8 cellular contexts compared by ENCODE assay signal in genomic region chr2:217902281-217903141, GRCh38.
DNase-seq lines count a peak whose midpoint lies in the region; ATAC-seq, FAIRE-seq and TF ChIP-seq lines count a peak whose summit lies in the region.

No MANE protein-coding gene starts in this region.

- H3K27ac Mint-ChIP-seq in progenitor cell of endocrine pancreas, result no peak overlapping the region

- peak overlapping the region; percentile 83 to 99 (median 95) for H3K27ac ChIP-seq in heart right ventricle

- intact Hi-C loops in heart right ventricle (cut with DNase I), result loop anchor here in 8 of 10 donors (2.0 to 5.0 kb wide), 6 partner anchors 14 to 85 kb away; no protein-coding TSS in a partner anchor

- H3K27me3 ChIP-seq in heart right ventricle, result no peaks in the 10 kb centered on the region

- H3K9me3 ChIP-seq in heart right ventricle, result no peaks in the 10 kb centered on the region

- H3K36me3 ChIP-seq in heart right ventricle, result peaks cover 0 to 74% (median 21%) of the 10 kb centered on the region in 9 donors

- 3 to 4% methylated on average over 20 of the region's 20 CpGs for WGBS in heart right ventricle, 2 donors

- no peak for TF ChIP-seq POLR2A in GM12891 (IDR thresholded peaks at IDR 0.05; ENCODE audit: low read depth, low read length)

- H3K4me3 Mint-ChIP-seq in progenitor cell of endocrine pancreas (ENCODE audit: low read depth), result no peak overlapping the region

- H3K4me3 ChIP-seq in WI38 (ENCODE audit: low read depth, low read length) (0 out of 2 replicates have a peak overlapping the region, but pooled peaks have one; percentile 13), heart right ventricle (peak overlapping the region in 7 of 10 donors; percentile 1 to 20 (median 16))

- H3K4me1 ChIP-seq in heart right ventricle, result peaks cover 88 to 100% (median 100%) of the 10 kb centered on the region in 9 donors

- peak; percentile 90 for FAIRE-seq in GM12891 (lab: Jason Lieb, UNC)

- no peaks in the 10 kb centered on the region for H3K9me3 Mint-ChIP-seq in progenitor cell of endocrine pancreas (ENCODE audit: low read depth)

- peaks cover 9% of the 10 kb centered on the region for H3K4me1 Mint-ChIP-seq in progenitor cell of endocrine pancreas (ENCODE audit: low read depth)

- ATAC-seq in heart right ventricle (peak; percentile 47 to 71 (median 61)), HG02885 (IDR thresholded peaks at IDR 0.05; ENCODE audit: poor library complexity, unreplicated experiment) (no peak), HG03045 (IDR thresholded peaks at IDR 0.05; ENCODE audit: unreplicated experiment) (no peak)

- no peak for DNase-seq in GM12891 (ENCODE audit: insufficient read length, low spot score)
- peak; percentile 86 to 90 for DNase-seq in heart right ventricle
- peak; percentile 79 for DNase-seq in renal cortical epithelial cell (ENCODE audit: low read depth)
- no peak for DNase-seq in GM20000 (ENCODE audit: low spot score)
- no peak for DNase-seq in progenitor cell of endocrine pancreas (ENCODE audit: low spot score, unreplicated experiment)

- peaks cover 4% of the 10 kb centered on the region for H3K27me3 Mint-ChIP-seq in progenitor cell of endocrine pancreas

- H3K36me3 Mint-ChIP-seq in progenitor cell of endocrine pancreas (ENCODE audit: insufficient read depth), result no peaks in the 10 kb centered on the region

- TF ChIP-seq CTCF in WI38 (IDR thresholded peaks at IDR 0.05; ENCODE audit: low read depth, low read length), result no peak
- TF ChIP-seq CTCF in heart right ventricle (IDR thresholded peaks at IDR 0.05), result peak in 1 of 9 donors; percentile 2
- no peak for TF ChIP-seq CTCF in GM20000 (IDR thresholded peaks at IDR 0.05; ENCODE audit: extremely low read depth, missing control alignments)
- TF ChIP-seq CTCF in progenitor cell of endocrine pancreas (IDR thresholded peaks at IDR 0.05; ENCODE audit: unreplicated experiment), result no peak

TF ChIP-seq in GM12891, 5 proteins besides CTCF, POLR2A, EP300 and RAD21:
- peak; percentile 70 for TF ChIP-seq SPI1 (IDR thresholded peaks at IDR 0.05; ENCODE audit: low read depth, low read length)
- TF ChIP-seq POLR2AphosphoS5 (IDR thresholded peaks at IDR 0.05; ENCODE audit: low read depth, low read length), result no peak

Comparison
In these comparisons a context has a peak if more than half of its experiments do, and no peak if none do; other contexts are left out.
1. DNase-seq: peak in heart right ventricle (2 of 2) and renal cortical epithelial cell (single experiment); none in GM12891 (single experiment), GM20000 (single experiment) and progenitor cell of endocrine pancreas (single experiment).
2. ATAC-seq: peak in heart right ventricle (8 of 8); none in HG02885 (single experiment) and HG03045 (single experiment).